ENCODE assay signal across 8 cellular contexts in genomic region chr19:10835089-10835753, GRCh38. TPM values are rescaled to one million over a fixed set of nuclear protein-coding genes. Genes with fewer than 3 reads are reported as not detected.
DNase-seq lines count a peak whose midpoint lies in the region; ATAC-seq and TF ChIP-seq lines count a peak whose summit lies in the region.

No MANE protein-coding gene starts in this region.

- H3F3A ChIP-seq in neural progenitor cell (ENCODE audit: low read depth), result peaks cover 37% of the 10 kb centered on the region

- H2AFZ ChIP-seq in neural progenitor cell (replicated peaks), result no peak overlapping the region

- CTCF ChIA-PET in Panc1 (lab: Charles Lee), result interaction anchor here (2.4 kb wide), 1 partner anchor 29 kb away, joined by 16 read pairs; no protein-coding TSS in a partner anchor

- in situ Hi-C loops in Panc1 (cut with HindIII; ENCODE audit: low pct_unique_long_range_greater_than_20kb, low sequenced_read_pairs), result no loop called here

- H3K9me3 ChIP-seq in Panc1 (ENCODE audit: control insufficient read depth, insufficient read depth, low read depth, low read length) (peaks cover 3% of the 10 kb centered on the region; the same call in 1 of the 2 replicates), esophagus (ENCODE audit: control insufficient read depth in 2 of 2, insufficient read depth in 1 of 2, low read depth in 1 of 2, low read length in 1 of 2) (peaks cover 0 to 5% of the 10 kb centered on the region in 2 donors), neural progenitor cell (ENCODE audit: low read depth) (no peaks in the 10 kb centered on the region)

- peaks cover 2% of the 10 kb centered on the region for H3K9me3 Mint-ChIP-seq in neural progenitor cell

- H3K36me3 Mint-ChIP-seq in neural progenitor cell, result peaks cover 10% of the 10 kb centered on the region

- H3K27ac Mint-ChIP-seq in neural progenitor cell, result peak overlapping the region; percentile 100

- H3K27me3 ChIP-seq in Panc1 (ENCODE audit: control insufficient read depth, insufficient read depth, low read length) (no peaks in the 10 kb centered on the region), esophagus (ENCODE audit: control insufficient read depth in 1 of 2, insufficient read depth in 2 of 2, low read length in 2 of 2) (no peaks in the 10 kb centered on the region), neural progenitor cell (no peaks in the 10 kb centered on the region)

- POLR2A ChIA-PET in Panc1 (lab: Charles Lee), result interaction anchor here (0.6 to 1.4 kb wide), 3 partner anchors 24 to 63 kb away, joined by 3 to 5 read pairs (median 5); no protein-coding TSS in a partner anchor

- WGBS in esophagus, 2 donors, result 40 to 47% methylated on average over 32 of the region's 32 CpGs

- H3K4me3 ChIP-seq in Panc1 (ENCODE audit: low read depth in 2 of 2, low read length in 2 of 2) (peak overlapping the region; percentile 61 to 71), esophagus (ENCODE audit: low read depth in 1 of 2, low read length in 2 of 2) (peak overlapping the region; percentile 57 to 61), neural progenitor cell (peak overlapping the region; percentile 40)

- BruUV-seq in Panc1 (replicated peaks; lab: Mats Ljungman, UMichigan), result TSS peak; percentile 91

- H3K27me3 Mint-ChIP-seq in neural progenitor cell (ENCODE audit: insufficient read depth, low read depth), result peaks cover 11% of the 10 kb centered on the region

- H3K79me2 ChIP-seq in neural progenitor cell (ENCODE audit: low read depth), result no peaks in the 10 kb centered on the region

- DNase-seq in Panc1 (ENCODE audit: low read depth, low spot score) (no peak), neural progenitor cell (ENCODE audit: low spot score) (no peak), hippocampal formation (lab: John Stamatoyannopoulos, UW) (no peak), NCI-H510A treated with DMSO at 0.1 percent for 48 hours (lab: John Stamatoyannopoulos, UW) (no peak), A172 (ENCODE audit: low spot score) (no peak)

- H3K36me3 ChIP-seq in Panc1 (ENCODE audit: control insufficient read depth, insufficient read depth, low read length), result no peaks in the 10 kb centered on the region
- peaks cover 4 to 19% of the 10 kb centered on the region in 2 donors for H3K36me3 ChIP-seq in esophagus (ENCODE audit: control insufficient read depth in 2 of 2, insufficient read depth in 2 of 2, low read length in 1 of 2)
- H3K36me3 ChIP-seq in neural progenitor cell, result no peaks in the 10 kb centered on the region

- intact Hi-C loops in Panc1 (cut with micrococcal nuclease; ENCODE audit: unreplicated experiment), result no loop called here

- ATAC-seq in GM19035 (IDR thresholded peaks at IDR 0.05; ENCODE audit: unreplicated experiment) (peak; percentile 2), Panc1 (peak; percentile 29), GM18868 (IDR thresholded peaks at IDR 0.05; ENCODE audit: unreplicated experiment) (no peak)

- peak overlapping the region; percentile 60 for H3K4me2 ChIP-seq in neural progenitor cell

- no peaks in the 10 kb centered on the region for H4K20me1 ChIP-seq in neural progenitor cell (ENCODE audit: low read depth)

- H3K4me3 Mint-ChIP-seq in neural progenitor cell, result peak overlapping the region; percentile 91

- H3K4me1 ChIP-seq in Panc1 (ENCODE audit: control insufficient read depth, insufficient read depth, low read length) (no peaks in the 10 kb centered on the region; the same call in 1 of the 2 replicates), esophagus (ENCODE audit: control insufficient read depth in 2 of 2, insufficient read depth in 2 of 2, low read length in 1 of 2) (peaks cover 5 to 7% of the 10 kb centered on the region in 2 donors), neural progenitor cell (no peaks in the 10 kb centered on the region)

- TF ChIP-seq CTCF in Panc1 (IDR thresholded peaks at IDR 0.05) (no peak), neural progenitor cell (IDR thresholded peaks at IDR 0.05) (no peak)

- H3K27ac ChIP-seq in Panc1 (ENCODE audit: low read length) (peak overlapping the region; percentile 84), esophagus (ENCODE audit: low read depth in 2 of 2, low read length in 1 of 2) (peak overlapping the region; percentile 98 to 99), neural progenitor cell (no peak overlapping the region)

- peaks cover 14% of the 10 kb centered on the region for H3K4me1 Mint-ChIP-seq in neural progenitor cell

- no peak overlapping the region for H3K9ac ChIP-seq in neural progenitor cell

RNA-seq across cellular contexts. Expression of gene TMED1, which starts 0.8 kb away (rescaled TPM):
- total RNA-seq in Panc1 (2021; ENCODE audit: unreplicated experiment) (30.3 TPM), neural progenitor cell (ENCODE audit: low replicate concordance) (27.0 and 57.9 TPM in 2 replicates)
- polyA plus RNA-seq in Panc1 (2012; ENCODE audit: insufficient read length), result 47.0 TPM
- 10 to 100 TPM in 1 of 2 donors, 1 to 10 TPM in 1; 9.9 to 20.4 TPM for polyA plus RNA-seq in esophagus
- 53.2 and 75.7 TPM in 2 replicates for total RNA-seq in A172 (2014; rRNA removed; shearing (Covaris generic))

RNA-seq across cellular contexts. Expression of gene C19orf38, which starts 13.0 kb away (rescaled TPM):
- total RNA-seq in Panc1 (2021; ENCODE audit: unreplicated experiment) (not detected), neural progenitor cell (ENCODE audit: low replicate concordance) (0.62 TPM in 1 of 2 replicates, not detected in the other)
- 0.33 TPM for polyA plus RNA-seq in Panc1 (2012; ENCODE audit: insufficient read length)
- under 1 TPM; 0.19 to 0.20 TPM for polyA plus RNA-seq in esophagus
- 0.22 and 1.5 TPM in 2 replicates for total RNA-seq in A172 (2014; rRNA removed; shearing (Covaris generic))

RNA-seq across cellular contexts. Expression of gene CARM1, which starts 36.1 kb away (rescaled TPM):
- total RNA-seq in Panc1 (2021; ENCODE audit: unreplicated experiment) (44.9 TPM), neural progenitor cell (ENCODE audit: low replicate concordance) (34.4 and 97.5 TPM in 2 replicates)
- 64.9 TPM for polyA plus RNA-seq in Panc1 (2012; ENCODE audit: insufficient read length)
- 10 to 100 TPM; 28.5 to 35.7 TPM for polyA plus RNA-seq in esophagus
- total RNA-seq in A172 (2014; rRNA removed; shearing (Covaris generic)), result 46.6 and 53.0 TPM in 2 replicates
